Comparison of ENCODE assay signal across 1 cellular context in genomic region chr2:177399376-177399775, GRCh38.
TF ChIP-seq lines count a peak whose summit lies in the region.

No MANE protein-coding gene starts in this region.

TF ChIP-seq in A549, 52 proteins besides CTCF, POLR2A, EP300 and RAD21 (continued from another document):
- TF ChIP-seq HES2 (IDR thresholded peaks at IDR 0.05): no peak
- no peak for TF ChIP-seq TFCP2L1 (CRISPR knock-in tag; IDR thresholded peaks at IDR 0.05)
- no peak for TF ChIP-seq JUNB (IDR thresholded peaks at IDR 0.05)
- TF ChIP-seq CHD4 (IDR thresholded peaks at IDR 0.05; ENCODE audit: borderline replicate concordance): no peak
TF ChIP-seq in A549: peak in this region for 0.
